In the genomic region with DNA sequence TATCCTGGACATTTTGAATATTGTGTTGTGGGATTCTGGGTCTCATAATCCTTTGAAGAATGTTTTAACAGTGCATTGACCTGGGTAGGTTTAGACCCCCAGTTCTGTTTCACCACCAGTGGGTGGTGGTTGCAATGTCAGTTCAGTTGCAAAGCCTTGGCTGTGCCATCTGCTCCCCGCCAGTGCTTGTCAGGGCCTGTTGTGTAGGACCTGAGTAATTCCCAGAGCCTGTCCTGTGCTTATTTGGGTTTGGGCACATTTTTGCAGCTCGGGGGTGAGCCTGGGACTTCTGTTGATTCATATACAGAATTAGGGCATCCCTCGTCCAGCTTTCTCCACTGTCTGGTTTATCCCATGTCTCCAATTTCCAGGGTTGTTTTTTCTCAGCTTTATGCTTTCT, we compare ENCODE assay signal across 21 cellular contexts. TPM values are rescaled to one million over a fixed set of nuclear protein-coding genes. Genes with fewer than 3 reads are reported as not detected.
A peak's percentile ranks its signal among the peaks of the same experiment; 100 is the strongest.
DNase-seq lines count a peak whose midpoint lies in the region; ATAC-seq, FAIRE-seq and TF ChIP-seq lines count a peak whose summit lies in the region.
"Had no signal": no experiment of that assay in that cellular context is flagged by ENCODE, and none has a peak within 500 bp of the region (broad histone marks: within the 10 kb centered on the region; RNA-seq: fewer than 3 reads in every experiment).

No MANE protein-coding gene starts in this region.

- H3K4me1 ChIP-seq in mammary epithelial cell (ENCODE audit: insufficient read depth, low read length) (peaks cover 9% of the 10 kb centered on the region), keratinocyte (ENCODE audit: control insufficient read depth, extremely low read depth, insufficient read depth, low read length) (peaks cover 5% of the 10 kb centered on the region)
- H3K4me1 ChIP-seq: A549, SJCRH30 had no signal

- peak; percentile 51 for FAIRE-seq in keratinocyte (lab: Jason Lieb, UNC)
- FAIRE-seq: A549, GM12891, H54 had no signal

- H3K27me3 ChIP-seq in mammary epithelial cell (ENCODE audit: insufficient read depth, low read length) (no peaks in the 10 kb centered on the region), keratinocyte (ENCODE audit: control insufficient read depth, extremely low read depth, insufficient read depth, low read length) (no peaks in the 10 kb centered on the region)
- H3K27me3 ChIP-seq: MG63, SJCRH30 had no signal

- H3K36me3 ChIP-seq in mammary epithelial cell (ENCODE audit: insufficient read depth, low read length) (no peaks in the 10 kb centered on the region), keratinocyte (ENCODE audit: control insufficient read depth in 2 of 2, extremely low read depth in 1 of 2, insufficient read depth in 2 of 2, low read length in 2 of 2) (no peaks in the 10 kb centered on the region)
- H3K36me3 ChIP-seq: MG63, SJCRH30 had no signal

- H3K4me2 ChIP-seq in mammary epithelial cell (ENCODE audit: insufficient read depth, low read depth, low read length) = peak overlapping the region; percentile 6
- peak overlapping the region; percentile 6 for H3K4me2 ChIP-seq in keratinocyte (ENCODE audit: control insufficient read depth, extremely low read depth, insufficient read depth, low read depth, low read length)
- H3K4me2 ChIP-seq: A549 had no signal

- in situ Hi-C loops in mammary epithelial cell (cut with MboI; ENCODE audit: low sequenced_read_pairs in 2 of 2) = no loop called here

- TF ChIP-seq CTCF in mammary epithelial cell (conservative IDR thresholded peaks at IDR 0.05 in 1 of 2, IDR thresholded peaks at IDR 0.05 in 1 of 2; ENCODE audit: extremely low read depth in 1 of 2, insufficient read depth in 1 of 2, low read depth in 1 of 2, low read length in 2 of 2) = no peak
- TF ChIP-seq CTCF in keratinocyte (optimal IDR thresholded peaks at IDR 0.05 in 1 of 3, IDR thresholded peaks at IDR 0.05 in 1 of 3, conservative IDR thresholded peaks at IDR 0.05 in 1 of 3; ENCODE audit: extremely low read depth in 1 of 3, insufficient read depth in 2 of 3, low read length in 3 of 3) = no peak

- intact Hi-C loops in mammary epithelial cell (cut with micrococcal nuclease) = no loop called here

- no TSS peak for BruUV-seq in mammary epithelial cell (replicated peaks; lab: Mats Ljungman, UMichigan)

- CTCF ChIA-PET in mammary epithelial cell (lab: Charles Lee; ENCODE audit: low non-redundant PET) = no interaction called here

- WGBS in mammary epithelial cell (ENCODE audit: low coverage, missing lambda C conversion rate) = no CpG with 5 or more reads among the region's 3 CpGs

- H2AFZ ChIP-seq in mammary epithelial cell (ENCODE audit: low read depth, low read length) = no peak overlapping the region
- no peak overlapping the region for H2AFZ ChIP-seq in keratinocyte (ENCODE audit: control insufficient read depth, low read length)

- H3K9me1 ChIP-seq in keratinocyte (ENCODE audit: control insufficient read depth, extremely low read depth, insufficient read depth, low read length) = no peaks in the 10 kb centered on the region

- DNase-seq in DMS 273 (lab: John Stamatoyannopoulos, UW; ENCODE audit: unreplicated experiment) (peak; percentile 84), NCI-H1694 treated with DMSO at 0.1 percent for 48 hours (lab: John Stamatoyannopoulos, UW) (peak; percentile 46), mammary epithelial cell (peak; percentile 40), keratinocyte (ENCODE audit: low read depth, low spot score) (no peak), NCI-H2227 (lab: John Stamatoyannopoulos, UW; ENCODE audit: unreplicated experiment) (no peak)
- no peak for DNase-seq in activated CD4-positive, alpha-beta T cell treated with anti-CD3 and anti-CD28 coated beads, Interleukin-2, amount 50 U/mL, for 1 hour
- DNase-seq: DND-41; Kasumi-1; MG63; NCI-H1417; NCI-H187 treated with DMSO at 0.1 percent for 48 hours; NCI-H345; NCI-H774; NK-92 treated with Interleukin-12 subunit alpha and Interleukin-12 subunit beta, amount 100 ng/mL, for 24 hours; SJCRH30; T-cell had no signal

- H4K20me1 ChIP-seq in mammary epithelial cell (ENCODE audit: insufficient read depth, low read length) (no peaks in the 10 kb centered on the region), keratinocyte (ENCODE audit: control insufficient read depth, extremely low read depth, insufficient read depth, low read length) (no peaks in the 10 kb centered on the region)

- H3K9me3 ChIP-seq in mammary epithelial cell (replicated peaks; ENCODE audit: insufficient read depth, low read length) = no peaks in the 10 kb centered on the region
- no peaks in the 10 kb centered on the region for H3K9me3 ChIP-seq in keratinocyte (ENCODE audit: control insufficient read depth, low read depth, low read length)
- H3K9me3 ChIP-seq: MG63, SJCRH30 had no signal

- dilution Hi-C loops in mammary epithelial cell (cut with HindIII; ENCODE audit: low sequenced_read_pairs) (no loop called here), keratinocyte (cut with MboI; ENCODE audit: extremely low pct_ligation_motif_present, low sequenced_read_pairs) (no loop called here)

- H3K9ac ChIP-seq in mammary epithelial cell (ENCODE audit: insufficient read depth, low read length) (no peak overlapping the region), keratinocyte (ENCODE audit: control insufficient read depth, extremely low read depth, insufficient read depth, low read length) (no peak overlapping the region)

- no peak overlapping the region for H3K27ac ChIP-seq in mammary epithelial cell (ENCODE audit: insufficient read depth, low read depth, low read length)
- no peak overlapping the region for H3K27ac ChIP-seq in keratinocyte (ENCODE audit: control insufficient read depth, insufficient read depth, low read length)
- H3K27ac ChIP-seq: A549, SJCRH30 had no signal

- no peak for ATAC-seq in GM21360 (IDR thresholded peaks at IDR 0.05; ENCODE audit: unreplicated experiment)
- ATAC-seq: A549, Panc1, T-cell had no signal

- peaks cover 48% of the 10 kb centered on the region for H3K79me2 ChIP-seq in mammary epithelial cell (ENCODE audit: insufficient read depth, low read length)
- H3K79me2 ChIP-seq in keratinocyte (ENCODE audit: control insufficient read depth, insufficient read depth, low read length) = peaks cover 28% of the 10 kb centered on the region

- no peak overlapping the region for H3K4me3 ChIP-seq in mammary epithelial cell (replicated peaks in 1 of 3; ENCODE audit: insufficient read depth in 1 of 3, low read depth in 2 of 3, low read length in 3 of 3)
- H3K4me3 ChIP-seq in keratinocyte (ENCODE audit: control insufficient read depth in 2 of 3, extremely low read depth in 1 of 3, insufficient read depth in 2 of 3, low read depth in 1 of 3, low read length in 3 of 3) = no peak overlapping the region
- H3K4me3 ChIP-seq: A549, MG63, SJCRH30 had no signal

RNA-seq across cellular contexts. Expression of a gene that starts 24.8 kb away (rescaled TPM):
- 10 to 100 TPM; 17.5 to 19.8 TPM for total RNA-seq in mammary epithelial cell
- polyA plus RNA-seq in mammary epithelial cell = 9.3 TPM
- 9.9 TPM for polyA minus RNA-seq in mammary epithelial cell
- 12.7 to 16.7 TPM (median 16.1 TPM) in 3 replicates for polyA plus RNA-seq in keratinocyte
- polyA plus RNA-seq in keratinocyte (2011; ENCODE audit: low read depth) = 9.5 TPM
- polyA plus RNA-seq in keratinocyte (2011; cell fraction: cytosol; rRNA removed) = 5.4 and 6.0 TPM in 2 replicates
- polyA plus RNA-seq in keratinocyte (2011; cell fraction: nucleus; rRNA removed) = 25.1 and 31.7 TPM in 2 replicates
- polyA plus RNA-seq in keratinocyte (2012; ENCODE audit: low replicate concordance) = 6.9 and 10.7 TPM in 2 replicates
- polyA minus RNA-seq in keratinocyte = 39.5 to 66.4 TPM (median 49.3 TPM) in 3 replicates
- 39.7 TPM for polyA minus RNA-seq in keratinocyte (2011; cell fraction: cytosol; rRNA and poly(A)+ RNA removed)
- polyA minus RNA-seq in keratinocyte (2011; cell fraction: nucleus; rRNA and poly(A)+ RNA removed) = 61.3 and 72.8 TPM in 2 replicates

Comparison
In these comparisons a context has a peak if more than half of its experiments do, and no peak if none do; other contexts are left out.
1. DNase-seq: peak in DMS 273 (single experiment), NCI-H1694 treated with DMSO at 0.1 percent for 48 hours (single experiment) and mammary epithelial cell (single experiment); none in keratinocyte (single experiment), activated CD4-positive, alpha-beta T cell treated with anti-CD3 and anti-CD28 coated beads, Interleukin-2, amount 50 U/mL, for 1 hour (single experiment) and NCI-H2227 (single experiment).